In the genomic region with DNA sequence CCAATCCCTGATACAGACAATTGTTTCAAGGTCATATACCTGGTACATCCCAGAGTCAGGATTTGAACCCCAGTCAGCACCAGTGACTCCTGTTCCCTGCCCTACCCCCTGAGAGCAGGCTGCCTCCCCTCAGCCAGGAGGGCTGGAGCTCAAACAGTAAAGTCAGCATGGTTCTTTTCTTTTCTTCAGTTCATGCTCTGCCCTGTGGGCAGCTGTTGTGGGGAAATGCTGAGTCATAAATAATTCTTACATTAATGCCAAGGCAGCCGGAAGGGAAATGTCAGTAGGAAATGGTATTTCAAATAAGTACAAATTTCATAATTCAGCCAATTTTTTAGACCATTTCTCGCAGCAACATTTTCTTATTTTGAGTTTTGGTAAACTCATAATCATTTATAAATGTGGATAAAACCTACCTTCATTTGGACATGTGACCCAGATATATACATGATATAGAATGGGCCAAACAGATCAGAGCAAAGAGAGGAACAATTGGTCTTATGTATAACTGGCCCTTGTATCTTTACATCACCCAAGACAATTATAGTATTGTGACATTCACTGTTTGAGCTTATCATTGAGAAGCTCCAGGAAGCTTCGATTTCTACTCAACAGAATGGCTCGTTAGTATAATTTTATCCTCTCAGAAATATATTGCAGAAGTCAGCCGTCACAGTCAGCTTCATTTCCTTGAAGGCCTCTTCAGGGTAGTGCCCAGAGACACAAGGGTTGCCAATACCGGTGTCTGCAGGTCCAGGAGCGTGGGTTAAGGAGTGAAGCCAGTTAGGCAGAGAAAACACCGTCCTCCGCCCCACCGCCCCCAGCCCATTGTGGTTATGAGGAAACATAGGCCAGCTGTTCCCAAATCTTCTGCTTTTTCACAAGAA, we compare ENCODE assay signal across 8 cellular contexts. TPM values are rescaled to one million over a fixed set of nuclear protein-coding genes. Genes with fewer than 3 reads are reported as not detected.
DNase-seq lines count a peak whose midpoint lies in the region; ATAC-seq, FAIRE-seq and TF ChIP-seq lines count a peak whose summit lies in the region.

No MANE protein-coding gene starts in this region.

- H3K4me3 Mint-ChIP-seq in activated CD4-positive, alpha-beta T cell treated with anti-CD3 and anti-CD28 coated beads for 36 hours, result no peak overlapping the region
- H3K4me3 Mint-ChIP-seq in activated naive CD8-positive, alpha-beta T cell treated with anti-CD3 and anti-CD28 coated beads, Interleukin-2, amount 50 U/mL, for 24 hours, result peak overlapping the region; percentile 55
- H3K4me3 Mint-ChIP-seq in nephron progenitor cell, result no peak overlapping the region

- H3K79me2 ChIP-seq in keratinocyte (ENCODE audit: control insufficient read depth, insufficient read depth, low read length), result no peaks in the 10 kb centered on the region

- no peaks in the 10 kb centered on the region for H3K27me3 Mint-ChIP-seq in activated CD4-positive, alpha-beta T cell treated with anti-CD3 and anti-CD28 coated beads for 36 hours
- H3K27me3 Mint-ChIP-seq in activated naive CD8-positive, alpha-beta T cell treated with anti-CD3 and anti-CD28 coated beads, Interleukin-2, amount 50 U/mL, for 24 hours, result no peaks in the 10 kb centered on the region
- H3K27me3 Mint-ChIP-seq in nephron progenitor cell (ENCODE audit: low read depth, poor library complexity), result no peaks in the 10 kb centered on the region

- peak overlapping the region; percentile 80 for H3K27ac Mint-ChIP-seq in activated CD4-positive, alpha-beta T cell treated with anti-CD3 and anti-CD28 coated beads for 36 hours
- peak overlapping the region; percentile 94 for H3K27ac Mint-ChIP-seq in activated naive CD8-positive, alpha-beta T cell treated with anti-CD3 and anti-CD28 coated beads, Interleukin-2, amount 50 U/mL, for 24 hours
- no peak overlapping the region for H3K27ac Mint-ChIP-seq in nephron progenitor cell

- no peaks in the 10 kb centered on the region for H3K9me3 ChIP-seq in keratinocyte (ENCODE audit: control insufficient read depth, low read depth, low read length)

- no peaks in the 10 kb centered on the region for H3K9me1 ChIP-seq in keratinocyte (ENCODE audit: control insufficient read depth, extremely low read depth, insufficient read depth, low read length)

- H3K36me3 ChIP-seq in keratinocyte (ENCODE audit: control insufficient read depth in 2 of 2, extremely low read depth in 1 of 2, insufficient read depth in 2 of 2, low read length in 2 of 2), result no peaks in the 10 kb centered on the region

- H3K4me1 Mint-ChIP-seq in activated CD4-positive, alpha-beta T cell treated with anti-CD3 and anti-CD28 coated beads for 36 hours, result peaks cover 50% of the 10 kb centered on the region
- peaks cover 58% of the 10 kb centered on the region for H3K4me1 Mint-ChIP-seq in activated naive CD8-positive, alpha-beta T cell treated with anti-CD3 and anti-CD28 coated beads, Interleukin-2, amount 50 U/mL, for 24 hours
- H3K4me1 Mint-ChIP-seq in nephron progenitor cell, result no peaks in the 10 kb centered on the region

- FAIRE-seq in keratinocyte (lab: Jason Lieb, UNC), result peak; percentile 58
- no peak for FAIRE-seq in D721Med (lab: Jason Lieb, UNC)

- intact Hi-C loops in activated CD4-positive, alpha-beta T cell treated with anti-CD3 and anti-CD28 coated beads for 36 hours (cut with DNase I, micrococcal nuclease), result no loop called here

- peak overlapping the region; percentile 18 for H3K4me2 ChIP-seq in keratinocyte (ENCODE audit: control insufficient read depth, extremely low read depth, insufficient read depth, low read depth, low read length)

- no peaks in the 10 kb centered on the region for H3K27me3 ChIP-seq in keratinocyte (ENCODE audit: control insufficient read depth, extremely low read depth, insufficient read depth, low read length)

- ATAC-seq in activated CD4-positive, alpha-beta T cell treated with anti-CD3 and anti-CD28 coated beads for 36 hours, result no peak
- ATAC-seq in activated naive CD8-positive, alpha-beta T cell treated with anti-CD3 and anti-CD28 coated beads, Interleukin-2, amount 50 U/mL, for 24 hours, result peak; percentile 29

- no peak overlapping the region for H3K4me3 ChIP-seq in keratinocyte (ENCODE audit: control insufficient read depth in 2 of 3, extremely low read depth in 1 of 3, insufficient read depth in 2 of 3, low read depth in 1 of 3, low read length in 3 of 3)

- CTCF ChIA-PET in activated CD4-positive, alpha-beta T cell treated with anti-CD3 and anti-CD28 coated beads for 36 hours (lab: Charles Lee), result interaction anchor here (1.2 to 1.3 kb wide), 2 partner anchors 38 to 64 kb away, joined by 4 read pairs; no protein-coding TSS in a partner anchor

- dilution Hi-C loops in keratinocyte (cut with MboI; ENCODE audit: extremely low pct_ligation_motif_present, low sequenced_read_pairs), result no loop called here

- no peak overlapping the region for H3K9ac ChIP-seq in keratinocyte (ENCODE audit: control insufficient read depth, extremely low read depth, insufficient read depth, low read length)

- H4K20me1 ChIP-seq in keratinocyte (ENCODE audit: control insufficient read depth, extremely low read depth, insufficient read depth, low read length), result no peaks in the 10 kb centered on the region

- TF ChIP-seq CTCF in keratinocyte (optimal IDR thresholded peaks at IDR 0.05 in 1 of 3, IDR thresholded peaks at IDR 0.05 in 1 of 3, conservative IDR thresholded peaks at IDR 0.05 in 1 of 3; ENCODE audit: extremely low read depth in 1 of 3, insufficient read depth in 2 of 3, low read length in 3 of 3) (no peak), D721Med (IDR thresholded peaks at IDR 0.05; ENCODE audit: insufficient read depth, missing control alignments) (no peak), nephron progenitor cell (IDR thresholded peaks at IDR 0.05) (no peak)

- no peaks in the 10 kb centered on the region for H3K9me3 Mint-ChIP-seq in activated CD4-positive, alpha-beta T cell treated with anti-CD3 and anti-CD28 coated beads for 36 hours (ENCODE audit: low read depth)
- H3K9me3 Mint-ChIP-seq in activated naive CD8-positive, alpha-beta T cell treated with anti-CD3 and anti-CD28 coated beads, Interleukin-2, amount 50 U/mL, for 24 hours, result no peaks in the 10 kb centered on the region
- no peaks in the 10 kb centered on the region for H3K9me3 Mint-ChIP-seq in nephron progenitor cell

- no peak for DNase-seq in activated CD4-positive, alpha-beta T cell treated with anti-CD3 and anti-CD28 coated beads for 36 hours
- no peak for DNase-seq in activated CD4-positive, alpha-beta T cell treated with anti-CD3 and anti-CD28 coated beads for 4 hours
- DNase-seq in HT1080 (ENCODE audit: low read depth) (peak; percentile 73), keratinocyte (ENCODE audit: low read depth, low spot score) (no peak), D721Med (ENCODE audit: insufficient read length, low spot score) (no peak), cerebellar cortex (ENCODE audit: low spot score) (no peak), nephron progenitor cell (no peak)
- DNase-seq in activated naive CD8-positive, alpha-beta T cell treated with anti-CD3 and anti-CD28 coated beads, Interleukin-2, amount 50 U/mL, for 24 hours, result no peak

- peak overlapping the region; percentile 51 for H3K27ac ChIP-seq in keratinocyte (ENCODE audit: control insufficient read depth, insufficient read depth, low read length)

- no peaks in the 10 kb centered on the region for H3K36me3 Mint-ChIP-seq in activated CD4-positive, alpha-beta T cell treated with anti-CD3 and anti-CD28 coated beads for 36 hours (ENCODE audit: low read depth)
- peaks cover 2% of the 10 kb centered on the region for H3K36me3 Mint-ChIP-seq in activated naive CD8-positive, alpha-beta T cell treated with anti-CD3 and anti-CD28 coated beads, Interleukin-2, amount 50 U/mL, for 24 hours (ENCODE audit: low read depth)
- H3K36me3 Mint-ChIP-seq in nephron progenitor cell (ENCODE audit: low read depth), result no peaks in the 10 kb centered on the region

- POLR2A ChIA-PET in activated CD4-positive, alpha-beta T cell treated with anti-CD3 and anti-CD28 coated beads for 36 hours (lab: Charles Lee), result no interaction called here

- H2AFZ ChIP-seq in keratinocyte (ENCODE audit: control insufficient read depth, low read length), result no peak overlapping the region

- H3K4me1 ChIP-seq in keratinocyte (ENCODE audit: control insufficient read depth, extremely low read depth, insufficient read depth, low read length), result peaks cover 42% of the 10 kb centered on the region

RNA-seq across cellular contexts. Expression of gene SCYGR1, which starts 28.0 kb away (rescaled TPM):
- total RNA-seq in activated CD4-positive, alpha-beta T cell treated with anti-CD3 and anti-CD28 coated beads for 36 hours, result not detected
- not detected in 2 replicates for total RNA-seq in HT1080 (2014; rRNA removed; shearing (Covaris generic))
- not detected in 2 replicates for polyA plus RNA-seq in HT1080 (2015; cell fraction: cytosol; rRNA removed)
- polyA plus RNA-seq in HT1080 (2015; cell fraction: nucleus; rRNA removed), result not detected in 2 replicates
- polyA plus RNA-seq in keratinocyte, result not detected in 3 replicates
- not detected for polyA plus RNA-seq in keratinocyte (2011; ENCODE audit: low read depth)
- polyA plus RNA-seq in keratinocyte (2011; cell fraction: cytosol; rRNA removed), result not detected in 2 replicates
- polyA plus RNA-seq in keratinocyte (2011; cell fraction: nucleus; rRNA removed), result not detected in 2 replicates
- not detected in 2 replicates for polyA plus RNA-seq in keratinocyte (2012; ENCODE audit: low replicate concordance)
- not detected in 3 replicates for polyA minus RNA-seq in keratinocyte
- not detected for polyA minus RNA-seq in keratinocyte (2011; cell fraction: cytosol; rRNA and poly(A)+ RNA removed)
- not detected in 2 replicates for polyA minus RNA-seq in keratinocyte (2011; cell fraction: nucleus; rRNA and poly(A)+ RNA removed)

RNA-seq across cellular contexts. Expression of gene TM4SF20, which starts 36.7 kb away (rescaled TPM):
- not detected for total RNA-seq in activated CD4-positive, alpha-beta T cell treated with anti-CD3 and anti-CD28 coated beads for 36 hours
- total RNA-seq in HT1080 (2014; rRNA removed; shearing (Covaris generic)), result not detected in 2 replicates
- polyA plus RNA-seq in HT1080 (2015; cell fraction: cytosol; rRNA removed), result not detected in 2 replicates
- 0.25 TPM in 1 of 2 replicates, not detected in the other for polyA plus RNA-seq in HT1080 (2015; cell fraction: nucleus; rRNA removed)
- not detected in 3 replicates for polyA plus RNA-seq in keratinocyte
- polyA plus RNA-seq in keratinocyte (2011; ENCODE audit: low read depth), result not detected
- not detected in 2 replicates for polyA plus RNA-seq in keratinocyte (2011; cell fraction: cytosol; rRNA removed)
- not detected in 2 replicates for polyA plus RNA-seq in keratinocyte (2011; cell fraction: nucleus; rRNA removed)
- not detected in 2 replicates for polyA plus RNA-seq in keratinocyte (2012; ENCODE audit: low replicate concordance)
- polyA minus RNA-seq in keratinocyte, result not detected in 3 replicates
- not detected for polyA minus RNA-seq in keratinocyte (2011; cell fraction: cytosol; rRNA and poly(A)+ RNA removed)
- not detected in 2 replicates for polyA minus RNA-seq in keratinocyte (2011; cell fraction: nucleus; rRNA and poly(A)+ RNA removed)

RNA-seq across cellular contexts. Expression of gene AGFG1, which starts 56.2 kb away (rescaled TPM):
- total RNA-seq in activated CD4-positive, alpha-beta T cell treated with anti-CD3 and anti-CD28 coated beads for 36 hours, result 100 to 1,000 TPM; 158 to 214 TPM
- total RNA-seq in HT1080 (2014; rRNA removed; shearing (Covaris generic)), result 72.4 and 106 TPM in 2 replicates
- 78.2 and 82.4 TPM in 2 replicates for polyA plus RNA-seq in HT1080 (2015; cell fraction: cytosol; rRNA removed)
- 53.9 and 67.4 TPM in 2 replicates for polyA plus RNA-seq in HT1080 (2015; cell fraction: nucleus; rRNA removed)
- polyA plus RNA-seq in keratinocyte, result 111 to 125 TPM (median 111 TPM) in 3 replicates
- polyA plus RNA-seq in keratinocyte (2011; ENCODE audit: low read depth), result 34.8 TPM
- 77.3 and 156 TPM in 2 replicates for polyA plus RNA-seq in keratinocyte (2011; cell fraction: cytosol; rRNA removed)
- 67.4 and 76.8 TPM in 2 replicates for polyA plus RNA-seq in keratinocyte (2011; cell fraction: nucleus; rRNA removed)
- 63.9 and 75.2 TPM in 2 replicates for polyA plus RNA-seq in keratinocyte (2012; ENCODE audit: low replicate concordance)
- 170 to 251 TPM (median 221 TPM) in 3 replicates for polyA minus RNA-seq in keratinocyte
- 108 TPM for polyA minus RNA-seq in keratinocyte (2011; cell fraction: cytosol; rRNA and poly(A)+ RNA removed)
- polyA minus RNA-seq in keratinocyte (2011; cell fraction: nucleus; rRNA and poly(A)+ RNA removed), result 60.2 and 123 TPM in 2 replicates
